In genomic region chr14:51726166-51726899, GRCh38 we compare ENCODE assay signal across 1 cellular context.
TF ChIP-seq lines count a peak whose summit lies in the region.

No MANE protein-coding gene starts in this region.

TF ChIP-seq in IMR-90, 13 proteins besides CTCF, POLR2A, EP300 and RAD21:
- TF ChIP-seq FOS (IDR thresholded peaks at IDR 0.05; ENCODE audit: low read depth, low read length) (no peak), MAFK (IDR thresholded peaks at IDR 0.05; ENCODE audit: low read depth, low read length) (no peak), USF2 (IDR thresholded peaks at IDR 0.05; ENCODE audit: low read depth, low read length) (no peak), BHLHE40 (IDR thresholded peaks at IDR 0.05; ENCODE audit: low read depth, low read length) (no peak), RCOR1 (IDR thresholded peaks at IDR 0.05; ENCODE audit: insufficient replicate concordance, low read length) (no peak)
